Comparison of ENCODE assay signal across 14 cellular contexts in genomic region chr1:203296456-203297073, GRCh38. TPM values are rescaled to one million over a fixed set of nuclear protein-coding genes. Genes with fewer than 3 reads are reported as not detected.
DNase-seq lines count a peak whose midpoint lies in the region; ATAC-seq and TF ChIP-seq lines count a peak whose summit lies in the region.
"Had no signal": no experiment of that assay in that cellular context is flagged by ENCODE, and none has a peak within 500 bp of the region (broad histone marks: within the 10 kb centered on the region; RNA-seq: fewer than 3 reads in every experiment).

No MANE protein-coding gene starts in this region.

- H3K27me3 Mint-ChIP-seq in CD8-positive, alpha-beta memory T cell, result peaks cover 0 to 4% of the 10 kb centered on the region in 2 donors
- no peaks in the 10 kb centered on the region for H3K27me3 Mint-ChIP-seq in effector memory CD8-positive, alpha-beta T cell
- peaks cover 14% of the 10 kb centered on the region for H3K27me3 Mint-ChIP-seq in neural progenitor cell (ENCODE audit: insufficient read depth, low read depth)

- H3K36me3 ChIP-seq in CD8-positive, alpha-beta memory T cell (ENCODE audit: insufficient read depth, low read length), result no peaks in the 10 kb centered on the region
- no peaks in the 10 kb centered on the region for H3K36me3 ChIP-seq in neural progenitor cell
- H3K36me3 ChIP-seq: SJSA1 had no signal

- no peak for ATAC-seq in effector memory CD8-positive, alpha-beta T cell (replicated peaks)
- ATAC-seq in GM18498 (IDR thresholded peaks at IDR 0.05; ENCODE audit: unreplicated experiment), result no peak

- no peak overlapping the region for H3K9ac ChIP-seq in neural progenitor cell

- no peak overlapping the region for H3K4me3 ChIP-seq in CD8-positive, alpha-beta memory T cell (ENCODE audit: low read length)
- H3K4me3 ChIP-seq in neural progenitor cell, result no peak overlapping the region
- H3K4me3 ChIP-seq: hepatocyte, SJSA1 had no signal

- H3F3A ChIP-seq in neural progenitor cell (ENCODE audit: low read depth), result no peaks in the 10 kb centered on the region

- H3K9me3 ChIP-seq in CD8-positive, alpha-beta memory T cell (ENCODE audit: low read length), result no peaks in the 10 kb centered on the region
- H3K9me3 ChIP-seq in neural progenitor cell (ENCODE audit: low read depth), result no peaks in the 10 kb centered on the region
- H3K9me3 ChIP-seq: SJSA1 had no signal

- no peaks in the 10 kb centered on the region for H3K27me3 ChIP-seq in CD8-positive, alpha-beta memory T cell (ENCODE audit: insufficient read depth, low read length, poor library complexity, severe bottlenecking)
- H3K27me3 ChIP-seq in neural progenitor cell, result peaks cover 53% of the 10 kb centered on the region
- H3K27me3 ChIP-seq: hepatocyte had no signal

- no peak overlapping the region for H2AFZ ChIP-seq in neural progenitor cell (replicated peaks)
- H2AFZ ChIP-seq: hepatocyte had no signal

- TF ChIP-seq CTCF in neural progenitor cell (IDR thresholded peaks at IDR 0.05), result no peak
- no peak for TF ChIP-seq CTCF in GM10266 (IDR thresholded peaks at IDR 0.05; ENCODE audit: control insufficient read depth, insufficient read depth, low read depth, missing control alignments)
- no peak for TF ChIP-seq CTCF in GM13977 (IDR thresholded peaks at IDR 0.05; ENCODE audit: extremely low read depth, insufficient read depth, missing control alignments)

- no peak overlapping the region for H3K4me2 ChIP-seq in neural progenitor cell
- H3K4me2 ChIP-seq: hepatocyte had no signal

- in situ Hi-C loops in GM13977 (cut with MboI; ENCODE audit: low pct_unique_long_range_greater_than_20kb, low sequenced_read_pairs, unreplicated experiment), result no loop called here

- peak overlapping the region in 6 of 8 donors; percentile 4 to 100 (median 80) for H3K27ac Mint-ChIP-seq in CD8-positive, alpha-beta memory T cell
- peak overlapping the region; percentile 46 to 60 for H3K27ac Mint-ChIP-seq in effector memory CD8-positive, alpha-beta T cell
- H3K27ac Mint-ChIP-seq in neural progenitor cell, result peak overlapping the region; percentile 16

- POLR2A ChIA-PET in CD8-positive, alpha-beta memory T cell (lab: Charles Lee), result interaction anchor here (0.8 kb wide), 1 partner anchor 24 kb away, joined by 3 read pairs; no protein-coding TSS in a partner anchor

- no peaks in the 10 kb centered on the region for H3K79me2 ChIP-seq in neural progenitor cell (ENCODE audit: low read depth)
- H3K79me2 ChIP-seq: hepatocyte had no signal

- peaks cover 14% of the 10 kb centered on the region for H3K4me1 ChIP-seq in CD8-positive, alpha-beta memory T cell (ENCODE audit: insufficient read depth, low read length)
- H3K4me1 ChIP-seq in neural progenitor cell, result peaks cover 4% of the 10 kb centered on the region
- H3K4me1 ChIP-seq: SJSA1 had no signal

- no peaks in the 10 kb centered on the region for H3K36me3 Mint-ChIP-seq in CD8-positive, alpha-beta memory T cell
- H3K36me3 Mint-ChIP-seq in effector memory CD8-positive, alpha-beta T cell (ENCODE audit: insufficient read depth), result no peaks in the 10 kb centered on the region
- no peaks in the 10 kb centered on the region for H3K36me3 Mint-ChIP-seq in neural progenitor cell

- H3K4me1 Mint-ChIP-seq in CD8-positive, alpha-beta memory T cell, result peaks cover 11 to 26% (median 24%) of the 10 kb centered on the region in 3 donors
- peaks cover 14 to 16% of the 10 kb centered on the region in 2 donors for H3K4me1 Mint-ChIP-seq in effector memory CD8-positive, alpha-beta T cell (ENCODE audit: low read depth in 2 of 2)
- H3K4me1 Mint-ChIP-seq in neural progenitor cell, result peaks cover 18% of the 10 kb centered on the region

- no peak overlapping the region for H3K27ac ChIP-seq in CD8-positive, alpha-beta memory T cell (ENCODE audit: low read depth, low read length)
- no peak overlapping the region for H3K27ac ChIP-seq in neural progenitor cell
- H3K27ac ChIP-seq: hepatocyte, SJSA1 had no signal

- no peaks in the 10 kb centered on the region for H4K20me1 ChIP-seq in neural progenitor cell (ENCODE audit: low read depth)

- H3K4me3 Mint-ChIP-seq in CD8-positive, alpha-beta memory T cell, result no peak overlapping the region
- no peak overlapping the region for H3K4me3 Mint-ChIP-seq in effector memory CD8-positive, alpha-beta T cell
- no peak overlapping the region for H3K4me3 Mint-ChIP-seq in neural progenitor cell

- CTCF ChIA-PET in CD8-positive, alpha-beta memory T cell (lab: Charles Lee), result interaction anchor here (2.5 to 30.7 kb wide), 3 partner anchors 9 to 43 kb away, joined by 6 to 775 read pairs (median 10); partner anchors contain the start of gene BTG2

- no peak for DNase-seq in CD8-positive, alpha-beta memory T cell
- DNase-seq in NCI-H1694 (lab: John Stamatoyannopoulos, UW), result peak; percentile 72
- DNase-seq in effector memory CD8-positive, alpha-beta T cell, result no peak
- DNase-seq in neural progenitor cell (ENCODE audit: low spot score), result no peak
- no peak for DNase-seq in GM10266 (ENCODE audit: extremely low spot score)
- no peak for DNase-seq in GM13977 (ENCODE audit: low spot score)
- DNase-seq in central memory CD4-positive, alpha-beta T cell, result no peak
- DNase-seq: activated T-cell treated with anti-CD3 and anti-CD28 coated beads, Interleukin-2, amount 50 U/mL, for 48 hours; NCI-H1092 treated with DMSO at 0.1 percent for 48 hours; NCI-H526 treated with DMSO at 0.1 percent for 48 hours; retina had no signal

- no peaks in the 10 kb centered on the region for H3K9me3 Mint-ChIP-seq in CD8-positive, alpha-beta memory T cell
- no peaks in the 10 kb centered on the region for H3K9me3 Mint-ChIP-seq in effector memory CD8-positive, alpha-beta T cell
- H3K9me3 Mint-ChIP-seq in neural progenitor cell, result no peaks in the 10 kb centered on the region

RNA-seq across cellular contexts. Expression of gene BTG2, which starts 8.8 kb away (rescaled TPM):
- 100 to 1,000 TPM in 1 of 2 experiments, 10 to 100 TPM in 1; 97.8 to 102 TPM for total RNA-seq in CD8-positive, alpha-beta memory T cell
- 138 TPM for polyA plus RNA-seq in CD8-positive, alpha-beta memory T cell
- 26.5 and 47.6 TPM in 2 replicates for total RNA-seq in neural progenitor cell (ENCODE audit: low replicate concordance)

RNA-seq across cellular contexts. Expression of gene FMOD, which starts 54.4 kb away (rescaled TPM):
- 1 to 10 TPM in 1 of 2 experiments, under 1 TPM in 1; 0.51 to 1.2 TPM for total RNA-seq in CD8-positive, alpha-beta memory T cell
- not detected for polyA plus RNA-seq in CD8-positive, alpha-beta memory T cell
- 0.19 TPM in 1 of 2 replicates, not detected in the other for total RNA-seq in neural progenitor cell (ENCODE audit: low replicate concordance)

Comparison
In these comparisons a context has a peak if more than half of its experiments do, and no peak if none do; other contexts are left out.
1. H3K27ac Mint-ChIP-seq: peak in every context shown above with its lines; median percentile 80 in CD8-positive, alpha-beta memory T cell; 53 in effector memory CD8-positive, alpha-beta T cell; 16 in neural progenitor cell.